10 cellular contexts compared by ENCODE assay signal in the genomic region with DNA sequence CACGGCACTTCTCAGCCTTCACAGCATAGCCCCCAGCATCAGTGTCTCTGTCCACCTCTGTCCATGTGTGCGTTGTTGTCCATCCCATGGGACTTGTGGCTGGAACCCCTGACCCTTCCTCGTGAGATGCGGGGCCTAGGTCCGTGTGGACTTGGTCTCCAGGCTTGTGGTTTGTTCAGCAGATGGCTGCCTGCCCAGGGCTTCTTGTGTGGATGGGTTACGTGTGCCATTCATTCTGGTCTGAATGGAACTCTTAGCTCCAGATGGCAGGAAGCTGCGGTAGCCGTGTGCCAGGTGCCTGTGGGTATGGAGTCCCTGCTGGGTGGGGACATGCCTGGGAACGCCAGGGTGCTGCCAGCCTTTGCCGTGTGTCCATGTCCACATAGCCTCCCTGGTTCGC. TPM values are rescaled to one million over a fixed set of nuclear protein-coding genes. Genes with fewer than 3 reads are reported as not detected.
DNase-seq lines count a peak whose midpoint lies in the region; ATAC-seq and TF ChIP-seq lines count a peak whose summit lies in the region.
"Had no signal": no experiment of that assay in that cellular context is flagged by ENCODE, and none has a peak within 500 bp of the region (broad histone marks: within the 10 kb centered on the region; RNA-seq: fewer than 3 reads in every experiment).

No MANE protein-coding gene starts in this region.

- no peak overlapping the region for H2AFZ ChIP-seq in OCI-LY7 (ENCODE audit: low read length)

- WGBS in testis, 2 donors = 78 to 94% methylated on average over 6 to 11 of the region's 11 CpGs

- H3K4me3 ChIP-seq in BLaER1 = no peak overlapping the region
- H3K4me3 ChIP-seq in OCI-LY7 (ENCODE audit: low read depth, low read length, poor library complexity, severe bottlenecking) = no peak overlapping the region
- H3K4me3 ChIP-seq in testis = no peak overlapping the region
- H3K4me3 ChIP-seq: ovary had no signal

- no peaks in the 10 kb centered on the region for H3K36me3 Mint-ChIP-seq in T-helper 17 cell (ENCODE audit: low read depth)
- peaks cover 7% of the 10 kb centered on the region for H3K36me3 Mint-ChIP-seq in progenitor cell of endocrine pancreas (ENCODE audit: insufficient read depth)

- H3K27ac ChIP-seq in BLaER1 = peak overlapping the region; percentile 45; the same call in 1 of the 2 replicates
- H3K27ac ChIP-seq in OCI-LY7 (ENCODE audit: low read depth, low read length, poor library complexity, severe bottlenecking) = no peak overlapping the region
- no peak overlapping the region for H3K27ac ChIP-seq in testis
- H3K27ac ChIP-seq: C4-2B, ovary had no signal

- no peaks in the 10 kb centered on the region for H3K9me2 ChIP-seq in OCI-LY7 (ENCODE audit: insufficient read depth, low read length)

- H3K27me3 Mint-ChIP-seq in T-helper 17 cell = no peaks in the 10 kb centered on the region
- no peaks in the 10 kb centered on the region for H3K27me3 Mint-ChIP-seq in progenitor cell of endocrine pancreas

- H3K4me1 ChIP-seq in BLaER1 = peaks cover 95% of the 10 kb centered on the region
- H3K4me1 ChIP-seq in OCI-LY7 (ENCODE audit: insufficient read depth, low read length, poor library complexity, severe bottlenecking) = no peaks in the 10 kb centered on the region
- peaks cover 12% of the 10 kb centered on the region for H3K4me1 ChIP-seq in testis

- H3K79me2 ChIP-seq in OCI-LY7 (ENCODE audit: insufficient read depth, low read depth, low read length) = no peaks in the 10 kb centered on the region

- H3K9ac ChIP-seq in BLaER1 = no peak overlapping the region

- POLR2A ChIA-PET in OCI-LY7 (lab: Charles Lee) = no interaction called here

- H3K4me1 Mint-ChIP-seq in T-helper 17 cell = peaks cover 45% of the 10 kb centered on the region
- H3K4me1 Mint-ChIP-seq in progenitor cell of endocrine pancreas (ENCODE audit: low read depth) = peaks cover 2% of the 10 kb centered on the region

- H3K27me3 ChIP-seq in BLaER1 = no peaks in the 10 kb centered on the region
- H3K27me3 ChIP-seq in testis = no peaks in the 10 kb centered on the region
- H3K27me3 ChIP-seq: ovary had no signal

- H3K4me3 Mint-ChIP-seq in T-helper 17 cell (no peak overlapping the region), progenitor cell of endocrine pancreas (ENCODE audit: low read depth) (no peak overlapping the region)

- TF ChIP-seq CTCF in OCI-LY7 (conservative IDR thresholded peaks at IDR 0.05; ENCODE audit: low read length) = no peak
- no peak for TF ChIP-seq CTCF in progenitor cell of endocrine pancreas (IDR thresholded peaks at IDR 0.05; ENCODE audit: unreplicated experiment)
- no peak for TF ChIP-seq CTCF in testis (IDR thresholded peaks at IDR 0.05)

- DNase-seq in GF-D8 (lab: John Stamatoyannopoulos, UW) (peak; percentile 65), T-helper 17 cell (no peak), hypothalamus (lab: John Stamatoyannopoulos, UW) (peak in 26 of 51 donors; percentile 10 to 73 (median 38)), OCI-LY7 (ENCODE audit: low spot score) (no peak), progenitor cell of endocrine pancreas (ENCODE audit: low spot score, unreplicated experiment) (no peak), testis (no peak)
- DNase-seq: ovary had no signal

- peaks cover 100% of the 10 kb centered on the region for H4K20me1 ChIP-seq in BLaER1
- H4K20me1 ChIP-seq in OCI-LY7 (ENCODE audit: insufficient read depth, low read length) = no peaks in the 10 kb centered on the region

- H3K27ac Mint-ChIP-seq in T-helper 17 cell (peak overlapping the region; percentile 86), progenitor cell of endocrine pancreas (no peak overlapping the region)

- H3K4me2 ChIP-seq in BLaER1 (peak overlapping the region; percentile 91), OCI-LY7 (ENCODE audit: low read length) (no peak overlapping the region)

- intact Hi-C loops in OCI-LY7 (cut with micrococcal nuclease; ENCODE audit: unreplicated experiment) (no loop called here), testis (cut with DNase I; ENCODE audit: low total_unique reads) (no loop called here)

- H3K9me3 ChIP-seq in BLaER1 = no peaks in the 10 kb centered on the region
- H3K9me3 ChIP-seq in T-helper 17 cell (ENCODE audit: control insufficient read depth, low read length, poor library complexity, severe bottlenecking) = no peaks in the 10 kb centered on the region
- no peaks in the 10 kb centered on the region for H3K9me3 ChIP-seq in OCI-LY7 (ENCODE audit: low read length)
- H3K9me3 ChIP-seq in testis = no peaks in the 10 kb centered on the region
- H3K9me3 ChIP-seq: ovary had no signal

- H3K9me3 Mint-ChIP-seq in progenitor cell of endocrine pancreas (ENCODE audit: low read depth) = no peaks in the 10 kb centered on the region

- CTCF ChIA-PET in OCI-LY7 (lab: Charles Lee; ENCODE audit: unreplicated experiment) = interaction anchor here (0.7 kb wide), 1 partner anchor 10 kb away, joined by 3 read pairs; no protein-coding TSS in a partner anchor

- ATAC-seq in T-helper 17 cell = no peak
- ATAC-seq in HG02642 (IDR thresholded peaks at IDR 0.05; ENCODE audit: poor library complexity, unreplicated experiment) = no peak

- H3K36me3 ChIP-seq in BLaER1 = peaks cover 53% of the 10 kb centered on the region
- H3K36me3 ChIP-seq in OCI-LY7 (ENCODE audit: insufficient read depth, low read length) = peaks cover 10% of the 10 kb centered on the region; the same call in 1 of the 2 replicates
- no peaks in the 10 kb centered on the region for H3K36me3 ChIP-seq in testis (ENCODE audit: low read depth, missing control alignments)
- H3K36me3 ChIP-seq: ovary had no signal

- no peak for TF ChIP-seq POLR2A in testis (IDR thresholded peaks at IDR 0.05)

- no TSS peak for BruUV-seq in OCI-LY7 (replicated peaks; lab: Mats Ljungman, UMichigan)

RNA-seq across cellular contexts. Expression of a gene that starts 31.7 kb away (rescaled TPM):
- total RNA-seq in T-helper 17 cell (10 to 100 TPM; 44.7 to 49.6 TPM), OCI-LY7 (2022) (15.9 and 18.9 TPM in 2 replicates), progenitor cell of endocrine pancreas (39.4 and 41.8 TPM in 2 replicates), testis (10 to 100 TPM; 33.6 to 48.6 TPM)
- 14.9 and 17.8 TPM in 2 replicates for total RNA-seq in OCI-LY7 (2014; rRNA removed; shearing (Covaris generic))
- polyA plus RNA-seq in testis (ENCODE audit: insufficient read depth, low read depth, low replicate concordance) = 34.3 TPM

RNA-seq across cellular contexts. Expression of a gene that starts 37.0 kb away (rescaled TPM):
- total RNA-seq in T-helper 17 cell = 10 to 100 TPM; 69.3 to 74.7 TPM
- total RNA-seq in OCI-LY7 (2014; rRNA removed; shearing (Covaris generic)) = 14.1 and 14.3 TPM in 2 replicates
- 43.1 and 45.4 TPM in 2 replicates for total RNA-seq in OCI-LY7 (2022)
- 104 and 105 TPM in 2 replicates for total RNA-seq in progenitor cell of endocrine pancreas
- 10 to 100 TPM; 89.7 to 91.1 TPM for total RNA-seq in testis
- polyA plus RNA-seq in testis (ENCODE audit: insufficient read depth, low read depth, low replicate concordance) = 34.7 TPM

RNA-seq across cellular contexts. Expression of a gene that starts 47.0 kb away (rescaled TPM):
- 10 to 100 TPM; 25.8 to 26.6 TPM for total RNA-seq in T-helper 17 cell
- total RNA-seq in OCI-LY7 (2014; rRNA removed; shearing (Covaris generic)) = 11.1 and 12.6 TPM in 2 replicates
- total RNA-seq in OCI-LY7 (2022) = 34.1 and 34.9 TPM in 2 replicates
- 39.0 and 39.4 TPM in 2 replicates for total RNA-seq in progenitor cell of endocrine pancreas
- 10 to 100 TPM; 15.9 to 25.0 TPM for total RNA-seq in testis
- 33.3 TPM for polyA plus RNA-seq in testis (ENCODE audit: insufficient read depth, low read depth, low replicate concordance)

Comparison
In these comparisons a context has a peak if more than half of its experiments do, and no peak if none do; other contexts are left out.
1. DNase-seq: peak in GF-D8 (single experiment) and hypothalamus (26 of 51); none in T-helper 17 cell (0 of 3), OCI-LY7 (single experiment), progenitor cell of endocrine pancreas (single experiment) and testis (single experiment).